ENCODE assay signal across 8 cellular contexts in the genomic region with DNA sequence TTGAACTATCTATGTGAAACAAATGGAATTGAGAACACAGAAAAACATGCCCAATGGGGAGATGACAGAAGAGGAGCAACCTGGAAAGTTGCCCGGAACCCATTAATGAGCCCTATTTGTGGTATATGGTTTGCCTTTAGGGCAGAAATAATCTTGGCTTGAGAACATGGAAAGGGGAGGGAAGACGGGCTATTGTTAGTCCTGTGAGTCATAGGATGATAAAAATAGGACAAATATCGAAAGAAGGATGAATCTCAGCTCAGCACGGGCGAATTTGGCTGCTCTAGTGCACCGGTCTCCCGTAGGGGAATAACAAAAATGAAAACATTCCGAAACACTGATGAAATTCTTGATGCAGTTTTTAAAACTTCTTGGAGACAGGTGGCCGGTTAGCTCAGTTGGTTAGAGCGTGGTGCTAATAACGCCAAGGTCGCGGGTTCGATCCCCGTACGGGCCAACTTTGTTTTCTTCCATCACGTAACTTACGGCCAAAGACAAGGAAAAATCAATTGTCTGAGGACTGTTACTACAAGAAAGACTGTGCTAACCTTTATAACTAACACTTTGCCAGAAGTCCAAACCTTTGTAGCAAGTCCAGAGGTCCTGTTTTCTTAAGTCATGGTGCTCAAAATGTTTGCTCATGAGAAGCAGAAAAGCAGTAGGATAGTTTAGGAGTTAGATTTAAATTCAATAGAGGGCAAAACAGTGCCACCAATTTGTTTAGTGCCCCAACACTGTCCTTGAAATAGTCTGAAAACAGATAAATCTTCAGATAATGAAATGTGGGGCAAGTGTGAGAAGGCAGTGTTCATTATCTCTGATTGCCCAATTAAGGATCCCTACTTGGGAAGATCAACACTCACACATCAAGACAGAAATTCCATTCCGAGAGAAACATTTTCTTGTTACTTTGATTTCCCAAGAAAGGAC. TPM values are rescaled to one million over a fixed set of nuclear protein-coding genes. Genes with fewer than 3 reads are reported as not detected.
A peak's percentile ranks its signal among the peaks of the same experiment; 100 is the strongest.
DNase-seq lines count a peak whose midpoint lies in the region; ATAC-seq lines count a peak whose summit lies in the region.

No MANE protein-coding gene starts in this region.

- no peaks in the 10 kb centered on the region for H3K36me3 ChIP-seq in duodenal mucosa (ENCODE audit: control insufficient read depth in 1 of 2, insufficient read depth in 2 of 2, low read length in 2 of 2)

- H3K27me3 Mint-ChIP-seq in activated CD4-positive, alpha-beta T cell treated with anti-CD3 and anti-CD28 coated beads, Interleukin-2, amount 10 ng/mL, durations not matched to agents 24 days and 14 days, result peaks cover 2% of the 10 kb centered on the region

- H3K9me3 ChIP-seq in duodenal mucosa (ENCODE audit: control insufficient read depth in 1 of 2, low read length in 2 of 2), result no peaks in the 10 kb centered on the region

- no peaks in the 10 kb centered on the region for H3K9me3 Mint-ChIP-seq in activated CD4-positive, alpha-beta T cell treated with anti-CD3 and anti-CD28 coated beads, Interleukin-2, amount 10 ng/mL, durations not matched to agents 24 days and 14 days

- ATAC-seq in HG03196 (IDR thresholded peaks at IDR 0.05; ENCODE audit: unreplicated experiment), result peak; percentile 53

- peak overlapping the region; percentile 36 for H3K27ac ChIP-seq in duodenal mucosa (ENCODE audit: low read depth, low read length)

- H3K36me3 Mint-ChIP-seq in activated CD4-positive, alpha-beta T cell treated with anti-CD3 and anti-CD28 coated beads, Interleukin-2, amount 10 ng/mL, durations not matched to agents 24 days and 14 days (ENCODE audit: low read depth), result no peaks in the 10 kb centered on the region

- H3K4me3 ChIP-seq in duodenal mucosa (ENCODE audit: low read depth in 1 of 2, low read length in 2 of 2), result peak overlapping the region; percentile 70 to 89

- H3K4me1 ChIP-seq in duodenal mucosa (ENCODE audit: control insufficient read depth in 1 of 2, insufficient read depth in 2 of 2, low read length in 2 of 2), result peaks cover 7 to 11% of the 10 kb centered on the region in 2 donors

- no peak overlapping the region for H3K4me3 Mint-ChIP-seq in activated CD4-positive, alpha-beta T cell treated with anti-CD3 and anti-CD28 coated beads, Interleukin-2, amount 10 ng/mL, durations not matched to agents 24 days and 14 days

- H3K27me3 ChIP-seq in duodenal mucosa (ENCODE audit: control insufficient read depth in 1 of 2, insufficient read depth in 2 of 2, low read length in 2 of 2), result no peaks in the 10 kb centered on the region

- peak overlapping the region; percentile 50 to 76 for H3K9ac ChIP-seq in duodenal mucosa (ENCODE audit: low read depth in 1 of 2, low read length in 2 of 2)

- intact Hi-C loops in activated CD4-positive, alpha-beta T cell treated with anti-CD3 and anti-CD28 coated beads, Interleukin-2, amount 10 ng/mL, durations not matched to agents 24 days and 14 days (cut with micrococcal nuclease), result loop anchor here (1.0 to 5.0 kb wide), 8 partner anchors 14 to 923 kb away; a partner anchor contains a TSS

- H3K4me1 Mint-ChIP-seq in activated CD4-positive, alpha-beta T cell treated with anti-CD3 and anti-CD28 coated beads, Interleukin-2, amount 10 ng/mL, durations not matched to agents 24 days and 14 days, result peaks cover 22% of the 10 kb centered on the region

- H3K27ac Mint-ChIP-seq in activated CD4-positive, alpha-beta T cell treated with anti-CD3 and anti-CD28 coated beads, Interleukin-2, amount 10 ng/mL, durations not matched to agents 24 days and 14 days, result peak overlapping the region; percentile 94

- DNase-seq in NCI-H2171 treated with DMSO at 0.1 percent for 48 hours (lab: John Stamatoyannopoulos, UW) (peak; percentile 85), NCI-H2171 (lab: John Stamatoyannopoulos, UW) (no peak), NCI-H524 (lab: John Stamatoyannopoulos, UW) (peak; percentile 69 to 83), lung microvascular endothelial cell (ENCODE audit: low read depth in 2 of 2) (peak; percentile 84 to 90)
- peak; percentile 94 for DNase-seq in activated CD4-positive, alpha-beta T cell treated with anti-CD3 and anti-CD28 coated beads, Interleukin-2, amount 10 ng/mL, durations not matched to agents 24 days and 14 days
- DNase-seq in stimulated activated CD4-positive, alpha-beta T cell treated with anti-CD3 and anti-CD28 coated beads, TNF-alpha, amount 100 ng/mL, for 24 hours (ENCODE audit: low read depth in 3 of 3), result peak; percentile 68 to 78 (median 68)

RNA-seq across cellular contexts. Expression of a gene that starts 15.8 kb away (rescaled TPM):
- total RNA-seq in activated CD4-positive, alpha-beta T cell treated with anti-CD3 and anti-CD28 coated beads, Interleukin-2, amount 10 ng/mL, durations not matched to agents 24 days and 14 days, result 81.6 and 83.4 TPM in 2 replicates
- total RNA-seq in lung microvascular endothelial cell, result 45.5 and 52.4 TPM in 2 replicates

RNA-seq across cellular contexts. Expression of a gene that starts 42.7 kb away (rescaled TPM):
- 31.9 and 32.1 TPM in 2 replicates for total RNA-seq in activated CD4-positive, alpha-beta T cell treated with anti-CD3 and anti-CD28 coated beads, Interleukin-2, amount 10 ng/mL, durations not matched to agents 24 days and 14 days
- 15.7 and 21.4 TPM in 2 replicates for total RNA-seq in lung microvascular endothelial cell

RNA-seq across cellular contexts. Expression of a gene that starts 53.9 kb away (rescaled TPM):
- total RNA-seq in activated CD4-positive, alpha-beta T cell treated with anti-CD3 and anti-CD28 coated beads, Interleukin-2, amount 10 ng/mL, durations not matched to agents 24 days and 14 days, result 0.07 TPM in 1 of 2 replicates, not detected in the other
- not detected in 2 replicates for total RNA-seq in lung microvascular endothelial cell
